Comparison of ENCODE assay signal across 15 cellular contexts in genomic region chr9:85009251-85009650, GRCh38.
DNase-seq lines count a peak whose midpoint lies in the region; ATAC-seq and TF ChIP-seq lines count a peak whose summit lies in the region.
"Had no signal": no experiment of that assay in that cellular context is flagged by ENCODE, and none has a peak within 500 bp of the region (broad histone marks: within the 10 kb centered on the region; RNA-seq: fewer than 3 reads in every experiment).

No MANE protein-coding gene starts in this region.

- no peak overlapping the region for H3K9ac ChIP-seq in Karpas-422 (ENCODE audit: low read length)
- H3K9ac ChIP-seq: parathyroid adenoma had no signal

- intact Hi-C loops in prostate gland (cut with DNase I) (no loop called here), thyroid gland (cut with DNase I) (no loop called here)

- H3K4me3 Mint-ChIP-seq in activated CD8-positive, alpha-beta memory T cell treated with anti-CD3 and anti-CD28 coated beads, Interleukin-2, amount 10 ng/mL, durations not matched to agents 7 days and 5 days, result no peak overlapping the region

- no peaks in the 10 kb centered on the region for H3K9me3 ChIP-seq in Karpas-422 (ENCODE audit: low read length)
- H3K9me3 ChIP-seq in prostate gland, result no peaks in the 10 kb centered on the region
- H3K9me3 ChIP-seq in thyroid gland, result no peaks in the 10 kb centered on the region

- no peaks in the 10 kb centered on the region for H3K36me3 Mint-ChIP-seq in activated CD8-positive, alpha-beta memory T cell treated with anti-CD3 and anti-CD28 coated beads, Interleukin-2, amount 10 ng/mL, durations not matched to agents 7 days and 5 days

- DNase-seq in GM12865 (ENCODE audit: low read depth), result peak; percentile 54
- DNase-seq in Karpas-422, result no peak
- DNase-seq in prostate gland (ENCODE audit: low spot score), result no peak
- no peak for DNase-seq in thyroid gland
- DNase-seq in activated CD8-positive, alpha-beta memory T cell treated with anti-CD3 and anti-CD28 coated beads, Interleukin-2, amount 10 ng/mL, durations not matched to agents 7 days and 5 days, result no peak
- DNase-seq: ACHN; activated CD8-positive, alpha-beta memory T cell treated with anti-CD3 and anti-CD28 coated beads, Interleukin-2, amount 50 U/mL, for 4 hours; DMS79; H7; mesenchymal stem cell; NCI-H2107 had no signal

- no peaks in the 10 kb centered on the region; the same call in 1 of the 2 replicates for H3K27me3 ChIP-seq in Karpas-422 (ENCODE audit: low read length)
- H3K27me3 ChIP-seq in prostate gland (replicated peaks; ENCODE audit: insufficient read depth), result no peaks in the 10 kb centered on the region
- no peaks in the 10 kb centered on the region for H3K27me3 ChIP-seq in thyroid gland

- H2AFZ ChIP-seq in Karpas-422 (ENCODE audit: low read length), result no peak overlapping the region
- H2AFZ ChIP-seq: parathyroid adenoma had no signal

- WGBS in prostate gland, result 69% methylated on average over 1 of the region's 1 CpG
- WGBS in thyroid gland, 2 donors, result 89% methylated on average over 1 of the region's 1 CpG

- TF ChIP-seq POLR2A in prostate gland (IDR thresholded peaks at IDR 0.05) (no peak), thyroid gland (IDR thresholded peaks at IDR 0.05) (no peak)

- TF ChIP-seq CTCF in GM12865 (IDR thresholded peaks at IDR 0.05; ENCODE audit: insufficient read depth, low read depth, low read length, missing control alignments) (no peak), prostate gland (IDR thresholded peaks at IDR 0.05) (no peak), thyroid gland (IDR thresholded peaks at IDR 0.05) (no peak)

- H3K27ac Mint-ChIP-seq in activated CD8-positive, alpha-beta memory T cell treated with anti-CD3 and anti-CD28 coated beads, Interleukin-2, amount 10 ng/mL, durations not matched to agents 7 days and 5 days, result no peak overlapping the region

- no peak overlapping the region for H3K4me3 ChIP-seq in GM12865 (ENCODE audit: low read depth, low read length)
- H3K4me3 ChIP-seq in Karpas-422 (ENCODE audit: low read length), result no peak overlapping the region
- no peak overlapping the region for H3K4me3 ChIP-seq in prostate gland
- no peak overlapping the region for H3K4me3 ChIP-seq in thyroid gland (replicated peaks in 1 of 3)

- H3K36me3 ChIP-seq in Karpas-422 (ENCODE audit: insufficient read depth, low read length), result no peaks in the 10 kb centered on the region
- no peaks in the 10 kb centered on the region for H3K36me3 ChIP-seq in prostate gland
- H3K36me3 ChIP-seq in thyroid gland, result no peaks in the 10 kb centered on the region

- no peaks in the 10 kb centered on the region for H3K4me1 Mint-ChIP-seq in activated CD8-positive, alpha-beta memory T cell treated with anti-CD3 and anti-CD28 coated beads, Interleukin-2, amount 10 ng/mL, durations not matched to agents 7 days and 5 days

- H3K4me2 ChIP-seq in Karpas-422 (ENCODE audit: low read depth, low read length, poor library complexity, severe bottlenecking), result no peak overlapping the region

- H3K27me3 Mint-ChIP-seq in activated CD8-positive, alpha-beta memory T cell treated with anti-CD3 and anti-CD28 coated beads, Interleukin-2, amount 10 ng/mL, durations not matched to agents 7 days and 5 days, result no peaks in the 10 kb centered on the region

- H3K4me1 ChIP-seq in Karpas-422 (ENCODE audit: low read length) (peaks cover 3% of the 10 kb centered on the region; the same call in 1 of the 2 replicates), prostate gland (replicated peaks) (no peaks in the 10 kb centered on the region), thyroid gland (no peaks in the 10 kb centered on the region)
- H3K4me1 ChIP-seq: parathyroid adenoma had no signal

- no peaks in the 10 kb centered on the region for H3K9me3 Mint-ChIP-seq in activated CD8-positive, alpha-beta memory T cell treated with anti-CD3 and anti-CD28 coated beads, Interleukin-2, amount 10 ng/mL, durations not matched to agents 7 days and 5 days (ENCODE audit: low read depth)

- no peaks in the 10 kb centered on the region for H4K20me1 ChIP-seq in Karpas-422 (ENCODE audit: insufficient read depth, low read depth, low read length)

- CTCF ChIA-PET in activated CD8-positive, alpha-beta memory T cell treated with anti-CD3 and anti-CD28 coated beads, Interleukin-2, amount 10 ng/mL, durations not matched to agents 7 days and 5 days (lab: Charles Lee), result interaction anchor here (0.8 kb wide), 1 partner anchor 612 kb away, joined by 3 read pairs; no protein-coding TSS in a partner anchor

- ATAC-seq in GM19324 (IDR thresholded peaks at IDR 0.05; ENCODE audit: low FRiP score, unreplicated experiment) (peak; percentile 88), HG02571 (IDR thresholded peaks at IDR 0.05; ENCODE audit: unreplicated experiment) (peak; percentile 77), HG03354 (IDR thresholded peaks at IDR 0.05; ENCODE audit: poor library complexity, severe bottlenecking, unreplicated experiment) (peak; percentile 64)
- ATAC-seq in activated CD8-positive, alpha-beta memory T cell treated with anti-CD3 and anti-CD28 coated beads, Interleukin-2, amount 10 ng/mL, durations not matched to agents 7 days and 5 days, result no peak

- H3K9me2 ChIP-seq in Karpas-422 (replicated peaks; ENCODE audit: insufficient read depth, low read length), result no peaks in the 10 kb centered on the region

- H3K79me2 ChIP-seq in Karpas-422 (ENCODE audit: low read length), result no peaks in the 10 kb centered on the region
- H3K79me2 ChIP-seq: parathyroid adenoma had no signal

- H3K27ac ChIP-seq in Karpas-422 (ENCODE audit: low read length) (no peak overlapping the region), prostate gland (no peak overlapping the region), thyroid gland (no peak overlapping the region)
- H3K27ac ChIP-seq: parathyroid adenoma had no signal
